ENCODE assay signal across 8 cellular contexts in the genomic region with DNA sequence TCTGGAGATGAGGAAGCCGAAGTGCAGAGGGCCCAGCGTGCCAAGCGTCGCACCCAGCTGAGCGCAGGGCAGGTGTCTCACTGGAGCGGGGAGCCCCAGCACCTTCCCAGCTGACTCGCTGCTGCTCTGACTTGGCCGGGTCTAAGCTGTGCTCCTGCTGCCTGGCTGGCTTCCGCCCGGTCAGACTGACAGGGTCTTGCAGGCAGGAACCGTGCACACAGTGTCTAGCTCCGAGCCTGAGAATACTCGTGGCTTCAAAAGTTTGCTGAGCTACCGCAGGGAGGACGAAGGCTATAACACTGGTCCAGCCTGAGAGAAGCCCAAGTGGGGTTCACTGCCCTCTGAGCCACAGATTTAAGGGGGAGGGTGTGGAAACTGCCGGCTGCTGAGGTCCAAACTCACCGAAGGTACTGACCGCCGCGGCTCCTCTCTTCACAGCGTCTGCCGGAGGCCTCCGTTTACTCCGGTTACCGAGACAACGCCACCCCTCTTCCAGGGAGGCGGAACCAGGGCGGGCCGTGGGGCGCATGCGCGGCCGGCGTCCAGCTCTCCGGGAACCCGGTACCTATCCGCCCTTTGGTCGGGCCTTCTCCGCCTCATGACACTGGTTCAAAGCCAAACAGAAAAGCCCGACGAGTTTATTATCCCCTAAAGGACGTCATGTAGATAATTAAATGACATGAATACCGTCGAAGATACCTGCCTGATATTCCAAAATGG. TPM values are rescaled to one million over a fixed set of nuclear protein-coding genes. Genes with fewer than 3 reads are reported as not detected.
DNase-seq lines count a peak whose midpoint lies in the region; ATAC-seq and TF ChIP-seq lines count a peak whose summit lies in the region.

A gene with protein sequence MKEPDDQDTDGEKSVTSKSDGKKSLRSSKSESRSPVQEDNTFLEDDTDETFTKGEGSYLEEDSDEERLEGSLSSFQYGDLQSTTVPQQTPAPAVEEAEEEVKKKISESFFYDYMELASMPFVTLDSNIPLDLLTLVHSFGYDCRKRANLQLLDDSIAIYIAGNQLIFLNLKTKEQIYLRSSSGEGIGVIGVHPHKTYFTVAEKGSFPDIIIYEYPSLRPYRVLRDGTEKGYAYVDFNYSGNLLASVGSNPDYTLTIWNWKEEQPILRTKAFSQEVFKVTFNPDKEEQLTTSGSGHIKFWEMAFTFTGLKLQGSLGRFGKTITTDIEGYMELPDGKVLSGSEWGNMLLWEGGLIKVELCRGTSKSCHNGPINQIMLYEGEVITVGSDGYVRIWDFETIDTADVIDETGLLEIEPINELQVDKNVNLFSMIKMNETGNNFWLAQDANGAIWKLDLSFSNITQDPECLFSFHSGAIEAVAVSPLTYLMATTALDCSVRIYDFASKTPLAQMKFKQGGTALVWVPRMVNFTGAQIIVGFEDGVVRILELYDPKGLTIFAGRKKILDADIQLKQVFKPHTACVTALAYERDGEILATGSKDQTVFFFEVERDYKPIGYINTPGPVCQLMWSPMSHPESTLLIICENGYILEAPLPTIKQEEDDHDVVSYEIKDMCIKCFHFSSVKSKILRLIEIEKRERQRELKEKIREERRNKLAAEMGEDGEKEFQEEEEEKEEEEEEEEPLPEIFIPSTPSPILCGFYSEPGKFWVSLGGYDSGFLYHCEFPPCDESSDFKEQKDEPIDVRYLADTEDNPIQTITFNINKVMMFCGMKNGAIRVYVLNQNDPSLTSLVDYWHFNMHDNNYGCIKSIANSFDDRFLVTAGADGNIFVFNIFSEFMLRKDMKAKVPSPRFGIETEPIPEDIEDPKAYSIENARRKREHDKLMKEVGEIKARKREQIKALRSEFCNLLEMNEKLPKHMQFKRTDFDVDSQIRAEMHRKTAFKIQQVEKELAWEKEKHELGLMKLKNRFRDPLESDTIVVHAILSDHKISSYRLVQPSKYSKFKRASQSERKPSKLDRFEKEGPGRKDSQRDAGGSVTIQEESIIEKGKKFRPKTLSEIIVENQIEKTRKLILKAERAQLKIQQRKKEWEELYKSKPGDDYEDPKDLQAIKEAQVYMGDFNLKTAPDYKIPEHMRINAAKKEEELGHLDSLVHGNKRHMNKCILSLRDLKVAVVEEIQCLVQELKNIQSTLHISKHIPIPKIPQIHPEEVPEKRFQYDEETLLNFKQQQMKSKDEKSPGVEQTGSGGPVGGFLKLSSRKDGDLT (N-terminal part only) (minus strand): TSS at position 443 of the 720 bp plus-strand sequence. CDS start 7,829 bp downstream, outside the sequence.

- POLR2A ChIA-PET in CD8-positive, alpha-beta memory T cell (lab: Charles Lee): no interaction called here

- intact Hi-C loops in sigmoid colon (cut with DNase I): no loop called here

- no peaks in the 10 kb centered on the region for H3K27me3 Mint-ChIP-seq in CD8-positive, alpha-beta memory T cell

- no peak for TF ChIP-seq EP300 in sigmoid colon (IDR thresholded peaks at IDR 0.05)

- H3K9me3 Mint-ChIP-seq in CD8-positive, alpha-beta memory T cell: no peaks in the 10 kb centered on the region

- H3K9me3 ChIP-seq in CD8-positive, alpha-beta memory T cell (ENCODE audit: low read length): no peaks in the 10 kb centered on the region
- H3K9me3 ChIP-seq in iPS-18c (ENCODE audit: control insufficient read depth, insufficient read depth, low read length) (no peaks in the 10 kb centered on the region), sigmoid colon (no peaks in the 10 kb centered on the region)

- ATAC-seq in GM19035 (IDR thresholded peaks at IDR 0.05; ENCODE audit: unreplicated experiment): no peak
- ATAC-seq in GM21825 (IDR thresholded peaks at IDR 0.05; ENCODE audit: unreplicated experiment): no peak

- H3K27ac Mint-ChIP-seq in CD8-positive, alpha-beta memory T cell: peak within 1 kb of the TSS in 1 of 8 donors; percentile 26

- CTCF ChIA-PET in CD8-positive, alpha-beta memory T cell (lab: Charles Lee): no interaction called here

- H3K4me1 Mint-ChIP-seq in CD8-positive, alpha-beta memory T cell: no peaks in the 10 kb centered on the region

- TF ChIP-seq CTCF in WI38 (IDR thresholded peaks at IDR 0.05; ENCODE audit: low read depth, low read length): no peak
- TF ChIP-seq CTCF in cardiac fibroblast (IDR thresholded peaks at IDR 0.05; ENCODE audit: low read depth, low read length): no peak
- TF ChIP-seq CTCF in sigmoid colon (IDR thresholded peaks at IDR 0.05): no peak

- WGBS in sigmoid colon, 2 donors: 42 to 69% methylated on average over 44 of the region's 44 CpGs

- no peaks in the 10 kb centered on the region for H3K36me3 ChIP-seq in CD8-positive, alpha-beta memory T cell (ENCODE audit: insufficient read depth, low read length)
- H3K36me3 ChIP-seq in sigmoid colon: peaks cover 0 to 9% (median 0%) of the 10 kb centered on the region in 4 donors

- peak within 1 kb of the TSS in 4 of 7 donors; percentile 35 to 57 (median 46) for H3K4me3 Mint-ChIP-seq in CD8-positive, alpha-beta memory T cell

- H3K4me3 ChIP-seq in CD8-positive, alpha-beta memory T cell (ENCODE audit: low read length): no peak within 1 kb of the TSS
- H3K4me3 ChIP-seq in WI38 (ENCODE audit: low read depth, low read length) (peak within 1 kb of the TSS; percentile 31), cardiac fibroblast (replicated peaks in 1 of 2; ENCODE audit: low read depth in 2 of 2, low read length in 2 of 2) (peak within 1 kb of the TSS; percentile 29 to 38), iPS-18c (ENCODE audit: insufficient read depth, low read depth, low read length) (peak within 1 kb of the TSS; percentile 21; the same call in 1 of the 2 replicates), sigmoid colon (peak within 1 kb of the TSS; percentile 25 to 49 (median 44))

- TF ChIP-seq POLR2A in sigmoid colon (IDR thresholded peaks at IDR 0.05): no peak

- no peak within 1 kb of the TSS for H3K27ac ChIP-seq in CD8-positive, alpha-beta memory T cell (ENCODE audit: low read depth, low read length)
- H3K27ac ChIP-seq in sigmoid colon: peak within 1 kb of the TSS in 3 of 4 donors; percentile 4 to 28 (median 18)

- H3K27me3 ChIP-seq in CD8-positive, alpha-beta memory T cell (ENCODE audit: insufficient read depth, low read length, poor library complexity, severe bottlenecking): no peaks in the 10 kb centered on the region
- H3K27me3 ChIP-seq in sigmoid colon: no peaks in the 10 kb centered on the region

- H3K36me3 Mint-ChIP-seq in CD8-positive, alpha-beta memory T cell: peaks cover 5 to 23% (median 10%) of the 10 kb centered on the region in 3 donors

- peak in 4 of 5 donors; percentile 39 to 79 (median 52) for DNase-seq in CD8-positive, alpha-beta memory T cell
- peak; percentile 75 to 86 for DNase-seq in cardiac fibroblast (ENCODE audit: low read depth in 2 of 2)
- DNase-seq in sigmoid colon: peak; percentile 89
- DNase-seq in HPDE6-E6E7 (ENCODE audit: extremely low spot score): no peak

- H3K4me1 ChIP-seq in CD8-positive, alpha-beta memory T cell (ENCODE audit: insufficient read depth, low read length): no peaks in the 10 kb centered on the region
- H3K4me1 ChIP-seq in sigmoid colon: peaks cover 0 to 8% (median 3%) of the 10 kb centered on the region in 4 donors

RNA-seq across cellular contexts. Expression of the gene that starts here (rescaled TPM):
- 1 to 10 TPM; 3.9 to 5.3 TPM for total RNA-seq in CD8-positive, alpha-beta memory T cell
- 0.51 TPM for polyA plus RNA-seq in CD8-positive, alpha-beta memory T cell
- 1 to 10 TPM; 4.3 to 9.7 (median 5.2) TPM for total RNA-seq in sigmoid colon
- 1 to 10 TPM; 2.5 to 5.4 (median 4.2) TPM for polyA plus RNA-seq in sigmoid colon
